1 cellular context compared by ENCODE assay signal in genomic region chr19:3187662-3188511, GRCh38.
TF ChIP-seq lines count a peak whose summit lies in the region.

No MANE protein-coding gene starts in this region.

TF ChIP-seq in GM23338, 12 proteins besides CTCF, POLR2A, EP300 and RAD21:
- TF ChIP-seq ZNF462 (CRISPR knock-in tag; IDR thresholded peaks at IDR 0.05) = no peak
- TF ChIP-seq JUNB (IDR thresholded peaks at IDR 0.05; ENCODE audit: unreplicated experiment) = no peak
- TF ChIP-seq NANOG (IDR thresholded peaks at IDR 0.05; ENCODE audit: borderline replicate concordance) = no peak
- TF ChIP-seq REST (IDR thresholded peaks at IDR 0.05; ENCODE audit: unreplicated experiment) = no peak
- TF ChIP-seq POLR2AphosphoS5 (IDR thresholded peaks at IDR 0.05; ENCODE audit: low read depth) = no peak
- no peak for TF ChIP-seq ZNF114 (CRISPR knock-in tag; IDR thresholded peaks at IDR 0.05)
- TF ChIP-seq EZH2phosphoT487 (IDR thresholded peaks at IDR 0.05; ENCODE audit: unreplicated experiment) = no peak
- TF ChIP-seq ETS1 (IDR thresholded peaks at IDR 0.05) = no peak
TF ChIP-seq in GM23338: peak in this region for 0.
